ENCODE assay signal across 14 cellular contexts in genomic region chr4:113637363-113637762, GRCh38.
DNase-seq lines count a peak whose midpoint lies in the region; ATAC-seq, FAIRE-seq and TF ChIP-seq lines count a peak whose summit lies in the region.
"Had no signal": no experiment of that assay in that cellular context is flagged by ENCODE, and none has a peak within 500 bp of the region (broad histone marks: within the 10 kb centered on the region; RNA-seq: fewer than 3 reads in every experiment).

No MANE protein-coding gene starts in this region.

- FAIRE-seq in colon (lab: Jason Lieb, UNC): peak; percentile 72

- H3K9me3 Mint-ChIP-seq in activated naive CD4-positive, alpha-beta T cell treated with anti-CD3 and anti-CD28 coated beads, Interleukin-2, amount 10 ng/mL, durations not matched to agents 7 days and 5 days: peaks cover 5% of the 10 kb centered on the region
- H3K9me3 Mint-ChIP-seq in activated naive CD4-positive, alpha-beta T cell treated with anti-CD3 and anti-CD28 coated beads, Interleukin-2, amount 50 U/mL, for 72 hours: no peaks in the 10 kb centered on the region
- no peaks in the 10 kb centered on the region for H3K9me3 Mint-ChIP-seq in stimulated activated effector memory CD8-positive, alpha-beta T cell treated with anti-CD3 and anti-CD28 coated beads, Interleukin-12 subunit alpha, Interleukin-12 subunit beta, amount 100 ng/mL, for 72 hours

- no peak overlapping the region for H3K9ac ChIP-seq in MM.1S (ENCODE audit: low read length)

- no peaks in the 10 kb centered on the region for H3K9me3 ChIP-seq in MM.1S (replicated peaks; ENCODE audit: insufficient read depth, low read length)
- H3K9me3 ChIP-seq: right lobe of liver, tibial artery had no signal

- H3K4me3 Mint-ChIP-seq in activated naive CD4-positive, alpha-beta T cell treated with anti-CD3 and anti-CD28 coated beads, Interleukin-2, amount 10 ng/mL, durations not matched to agents 7 days and 5 days: no peak overlapping the region
- peak overlapping the region; percentile 56 for H3K4me3 Mint-ChIP-seq in stimulated activated effector memory CD8-positive, alpha-beta T cell treated with anti-CD3 and anti-CD28 coated beads, Interleukin-12 subunit alpha, Interleukin-12 subunit beta, amount 100 ng/mL, for 72 hours

- peak overlapping the region; percentile 5; the same call in 1 of the 2 replicates for H3K4me3 ChIP-seq in MM.1S (ENCODE audit: low read length)
- H3K4me3 ChIP-seq: right lobe of liver, tibial artery had no signal

- no peaks in the 10 kb centered on the region for H4K20me1 ChIP-seq in MM.1S (ENCODE audit: insufficient read depth, low read length)

- no peaks in the 10 kb centered on the region for H3K36me3 ChIP-seq in MM.1S (replicated peaks; ENCODE audit: insufficient read depth, low read length)
- H3K36me3 ChIP-seq: right lobe of liver, tibial artery had no signal

- H3K27ac Mint-ChIP-seq in activated naive CD4-positive, alpha-beta T cell treated with anti-CD3 and anti-CD28 coated beads, Interleukin-2, amount 10 ng/mL, durations not matched to agents 7 days and 5 days: peak overlapping the region; percentile 86
- H3K27ac Mint-ChIP-seq in activated naive CD4-positive, alpha-beta T cell treated with anti-CD3 and anti-CD28 coated beads, Interleukin-2, amount 50 U/mL, for 72 hours: peak overlapping the region in 1 of 2 donors; percentile 61
- H3K27ac Mint-ChIP-seq in stimulated activated effector memory CD8-positive, alpha-beta T cell treated with anti-CD3 and anti-CD28 coated beads, Interleukin-12 subunit alpha, Interleukin-12 subunit beta, amount 100 ng/mL, for 72 hours: peak overlapping the region; percentile 85

- H3K4me2 ChIP-seq in MM.1S (ENCODE audit: low read depth, low read length): peak overlapping the region; percentile 44

- no peaks in the 10 kb centered on the region for H3K27me3 ChIP-seq in MM.1S (replicated peaks; ENCODE audit: insufficient read depth, low read length)
- H3K27me3 ChIP-seq: right lobe of liver, tibial artery had no signal

- no peaks in the 10 kb centered on the region for H3K9me2 ChIP-seq in MM.1S (replicated peaks; ENCODE audit: insufficient read depth, low read length)

- no peaks in the 10 kb centered on the region for H3K27me3 Mint-ChIP-seq in activated naive CD4-positive, alpha-beta T cell treated with anti-CD3 and anti-CD28 coated beads, Interleukin-2, amount 10 ng/mL, durations not matched to agents 7 days and 5 days

- CTCF ChIA-PET in activated naive CD4-positive, alpha-beta T cell treated with anti-CD3 and anti-CD28 coated beads, Interleukin-2, amount 10 ng/mL, durations not matched to agents 7 days and 5 days (lab: Charles Lee): interaction anchor here (0.9 to 3.1 kb wide), 5 partner anchors 36 to 123 kb away, joined by 3 to 14 read pairs (median 8); no protein-coding TSS in a partner anchor

- TF ChIP-seq CTCF in MM.1S (IDR thresholded peaks at IDR 0.05; ENCODE audit: low read length): no peak

- ATAC-seq in activated naive CD4-positive, alpha-beta T cell treated with anti-CD3 and anti-CD28 coated beads, Interleukin-2, amount 50 U/mL, for 72 hours: no peak
- ATAC-seq in stimulated activated effector memory CD8-positive, alpha-beta T cell treated with anti-CD3 and anti-CD28 coated beads, Interleukin-12 subunit alpha, Interleukin-12 subunit beta, amount 100 ng/mL, for 72 hours: no peak
- ATAC-seq in GM21381 (IDR thresholded peaks at IDR 0.05; ENCODE audit: unreplicated experiment): no peak
- no peak for ATAC-seq in HG03565 (IDR thresholded peaks at IDR 0.05; ENCODE audit: unreplicated experiment)
- ATAC-seq in HG02642 (IDR thresholded peaks at IDR 0.05; ENCODE audit: poor library complexity, unreplicated experiment): no peak

- peaks cover 16% of the 10 kb centered on the region for H3K36me3 Mint-ChIP-seq in activated naive CD4-positive, alpha-beta T cell treated with anti-CD3 and anti-CD28 coated beads, Interleukin-2, amount 10 ng/mL, durations not matched to agents 7 days and 5 days
- peaks cover 0 to 17% of the 10 kb centered on the region in 2 donors for H3K36me3 Mint-ChIP-seq in activated naive CD4-positive, alpha-beta T cell treated with anti-CD3 and anti-CD28 coated beads, Interleukin-2, amount 50 U/mL, for 72 hours
- H3K36me3 Mint-ChIP-seq in stimulated activated effector memory CD8-positive, alpha-beta T cell treated with anti-CD3 and anti-CD28 coated beads, Interleukin-12 subunit alpha, Interleukin-12 subunit beta, amount 100 ng/mL, for 72 hours: peaks cover 6% of the 10 kb centered on the region

- peaks cover 51% of the 10 kb centered on the region for H3K4me1 Mint-ChIP-seq in activated naive CD4-positive, alpha-beta T cell treated with anti-CD3 and anti-CD28 coated beads, Interleukin-2, amount 10 ng/mL, durations not matched to agents 7 days and 5 days
- H3K4me1 Mint-ChIP-seq in stimulated activated effector memory CD8-positive, alpha-beta T cell treated with anti-CD3 and anti-CD28 coated beads, Interleukin-12 subunit alpha, Interleukin-12 subunit beta, amount 100 ng/mL, for 72 hours: peaks cover 45% of the 10 kb centered on the region

- H3K27ac ChIP-seq in MM.1S (ENCODE audit: low read length): peak overlapping the region; percentile 12; the same call in 1 of the 2 replicates
- H3K27ac ChIP-seq: HL-60, right lobe of liver, tibial artery had no signal

- H3F3A ChIP-seq in MM.1S (ENCODE audit: insufficient read depth, low read length): peaks cover 10% of the 10 kb centered on the region

- H3K79me2 ChIP-seq in MM.1S (ENCODE audit: low read length): no peaks in the 10 kb centered on the region

- peaks cover 26% of the 10 kb centered on the region for H3K4me1 ChIP-seq in MM.1S (ENCODE audit: low read length)

- H2AFZ ChIP-seq in MM.1S (ENCODE audit: low read length): no peak overlapping the region

- DNase-seq in activated naive CD4-positive, alpha-beta T cell treated with anti-CD3 and anti-CD28 coated beads, Interleukin-2, amount 10 ng/mL, durations not matched to agents 7 days and 5 days: no peak
- no peak for DNase-seq in activated naive CD4-positive, alpha-beta T cell treated with anti-CD3 and anti-CD28 coated beads, Interleukin-2, amount 50 U/mL, for 72 hours (ENCODE audit: low spot score in 2 of 2)
- DNase-seq in MM.1S: peak; percentile 51
- no peak for DNase-seq in stimulated activated effector memory CD8-positive, alpha-beta T cell treated with anti-CD3 and anti-CD28 coated beads, Interleukin-12 subunit alpha, Interleukin-12 subunit beta, amount 100 ng/mL, for 72 hours (ENCODE audit: low spot score in 2 of 2)
- DNase-seq: midbrain, NCI-H1105 treated with DMSO at 0.1 percent for 48 hours, NCI-H774, right lobe of liver, tibial artery had no signal
